ENCODE assay signal across 15 cellular contexts in genomic region chr20:50129662-50130345, GRCh38. TPM values are rescaled to one million over a fixed set of nuclear protein-coding genes. Genes with fewer than 3 reads are reported as not detected.
A peak's percentile ranks its signal among the peaks of the same experiment; 100 is the strongest.
DNase-seq lines count a peak whose midpoint lies in the region; ATAC-seq and TF ChIP-seq lines count a peak whose summit lies in the region.
"Had no signal": no experiment of that assay in that cellular context is flagged by ENCODE, and none has a peak within 500 bp of the region (broad histone marks: within the 10 kb centered on the region; RNA-seq: fewer than 3 reads in every experiment).

No MANE protein-coding gene starts in this region.

- no peaks in the 10 kb centered on the region for H3K36me3 ChIP-seq in neural progenitor cell

- peak; percentile 40 for DNase-seq in AG20443 (ENCODE audit: low spot score)
- peak; percentile 46 for DNase-seq in HEK293T (ENCODE audit: extremely low spot score)
- DNase-seq in neural progenitor cell (ENCODE audit: low spot score) = no peak
- no peak for DNase-seq in KG1 (lab: John Stamatoyannopoulos, UW)
- no peak for DNase-seq in SW480 (ENCODE audit: low spot score)
- DNase-seq in activated CD4-positive, CD25-positive, alpha-beta regulatory T cell treated with anti-CD3 and anti-CD28 coated beads, Interleukin-2, amount 50 U/mL, for 72 hours = no peak
- DNase-seq in DMS153 treated with DMSO at 0.1 percent for 48 hours (lab: John Stamatoyannopoulos, UW; ENCODE audit: unreplicated experiment) = no peak
- DNase-seq: activated CD4-positive, alpha-beta memory T cell treated with anti-CD3 and anti-CD28 coated beads, Interleukin-2, amount 10 ng/mL, durations not matched to agents 7 days and 5 days; CD4-positive, alpha-beta T cell; foreskin melanocyte; NCI-H187 treated with DMSO at 0.1 percent for 48 hours had no signal

- H4K20me1 ChIP-seq in neural progenitor cell (ENCODE audit: low read depth) = no peaks in the 10 kb centered on the region

- H3K4me2 ChIP-seq in neural progenitor cell = no peak overlapping the region

- POLR2A ChIA-PET in HEK293T (lab: Yijun Ruan, JAX) = interaction anchor here (2.0 kb wide), 1 partner anchor 23 kb away, joined by 11 read pairs; the partner anchor contains the start of gene PEDS1

- H3K4me3 ChIP-seq in neural progenitor cell = no peak overlapping the region
- H3K4me3 ChIP-seq: HAP-1 had no signal

- H3F3A ChIP-seq in neural progenitor cell (ENCODE audit: low read depth) = no peaks in the 10 kb centered on the region

- no peaks in the 10 kb centered on the region for H3K27me3 Mint-ChIP-seq in activated T-helper 17 cell treated with anti-CD3 and anti-CD28 coated beads, Interleukin-2, amount 50 U/mL, for 72 hours
- no peaks in the 10 kb centered on the region for H3K27me3 Mint-ChIP-seq in neural progenitor cell (ENCODE audit: insufficient read depth, low read depth)
- H3K27me3 Mint-ChIP-seq: activated CD4-positive, alpha-beta memory T cell treated with anti-CD3 and anti-CD28 coated beads, Interleukin-2, amount 10 ng/mL, durations not matched to agents 7 days and 5 days; CD4-positive, alpha-beta T cell; dendritic cell treated with granulocyte-macrophage colony-stimulating factor and Interleukin-4, amounts not matched to agents 40 ng/mL and 50 ng/mL, for 4 days had no signal

- no peak overlapping the region for H3K9ac ChIP-seq in neural progenitor cell

- ATAC-seq in activated T-helper 17 cell treated with anti-CD3 and anti-CD28 coated beads, Interleukin-2, amount 50 U/mL, for 72 hours (replicated peaks) = peak; percentile 51

- no peak for TF ChIP-seq CTCF in neural progenitor cell (IDR thresholded peaks at IDR 0.05)

- no peaks in the 10 kb centered on the region for H3K79me2 ChIP-seq in neural progenitor cell (ENCODE audit: low read depth)

- peak overlapping the region; percentile 82 for H3K27ac Mint-ChIP-seq in activated T-helper 17 cell treated with anti-CD3 and anti-CD28 coated beads, Interleukin-2, amount 50 U/mL, for 72 hours
- peak overlapping the region; percentile 8 for H3K27ac Mint-ChIP-seq in neural progenitor cell
- H3K27ac Mint-ChIP-seq: activated CD4-positive, alpha-beta memory T cell treated with anti-CD3 and anti-CD28 coated beads, Interleukin-2, amount 10 ng/mL, durations not matched to agents 7 days and 5 days; CD4-positive, alpha-beta T cell; T-helper 1 cell treated with Interleukin-12 subunit alpha and Interleukin-12 subunit beta and Interleukin-4 antibody, amounts not matched to agents 30 μg/mL and 1 μg/mL, for 36 hours had no signal

- H3K4me3 Mint-ChIP-seq in activated T-helper 17 cell treated with anti-CD3 and anti-CD28 coated beads, Interleukin-2, amount 50 U/mL, for 72 hours = no peak overlapping the region
- no peak overlapping the region for H3K4me3 Mint-ChIP-seq in neural progenitor cell
- H3K4me3 Mint-ChIP-seq: activated CD4-positive, alpha-beta memory T cell treated with anti-CD3 and anti-CD28 coated beads, Interleukin-2, amount 10 ng/mL, durations not matched to agents 7 days and 5 days; CD4-positive, alpha-beta T cell; dendritic cell treated with granulocyte-macrophage colony-stimulating factor and Interleukin-4, amounts not matched to agents 40 ng/mL and 50 ng/mL, for 4 days; T-helper 1 cell treated with Interleukin-12 subunit alpha and Interleukin-12 subunit beta and Interleukin-4 antibody, amounts not matched to agents 30 μg/mL and 1 μg/mL, for 36 hours had no signal

- no peak overlapping the region for H3K27ac ChIP-seq in neural progenitor cell

- no peaks in the 10 kb centered on the region for H3K4me1 ChIP-seq in neural progenitor cell
- H3K4me1 ChIP-seq: HAP-1 had no signal

- CTCF ChIA-PET in HEK293T (lab: Yijun Ruan, JAX) = no interaction called here

- no peaks in the 10 kb centered on the region for H3K9me3 ChIP-seq in neural progenitor cell (ENCODE audit: low read depth)
- H3K9me3 ChIP-seq: HAP-1 had no signal

- H2AFZ ChIP-seq in neural progenitor cell (replicated peaks) = no peak overlapping the region

- no peaks in the 10 kb centered on the region for H3K9me3 Mint-ChIP-seq in activated T-helper 17 cell treated with anti-CD3 and anti-CD28 coated beads, Interleukin-2, amount 50 U/mL, for 72 hours
- H3K9me3 Mint-ChIP-seq in neural progenitor cell = no peaks in the 10 kb centered on the region
- H3K9me3 Mint-ChIP-seq: activated CD4-positive, alpha-beta memory T cell treated with anti-CD3 and anti-CD28 coated beads, Interleukin-2, amount 10 ng/mL, durations not matched to agents 7 days and 5 days; CD4-positive, alpha-beta T cell; dendritic cell treated with granulocyte-macrophage colony-stimulating factor and Interleukin-4, amounts not matched to agents 40 ng/mL and 50 ng/mL, for 4 days; T-helper 1 cell treated with Interleukin-12 subunit alpha and Interleukin-12 subunit beta and Interleukin-4 antibody, amounts not matched to agents 30 μg/mL and 1 μg/mL, for 36 hours had no signal

- H3K4me1 Mint-ChIP-seq in activated T-helper 17 cell treated with anti-CD3 and anti-CD28 coated beads, Interleukin-2, amount 50 U/mL, for 72 hours = peaks cover 5% of the 10 kb centered on the region
- H3K4me1 Mint-ChIP-seq in neural progenitor cell = no peaks in the 10 kb centered on the region

- peaks cover 89% of the 10 kb centered on the region for H3K36me3 Mint-ChIP-seq in activated T-helper 17 cell treated with anti-CD3 and anti-CD28 coated beads, Interleukin-2, amount 50 U/mL, for 72 hours (ENCODE audit: low read depth)
- H3K36me3 Mint-ChIP-seq in neural progenitor cell = peaks cover 24% of the 10 kb centered on the region

- H3K27me3 ChIP-seq in neural progenitor cell = no peaks in the 10 kb centered on the region

TF ChIP-seq in HEK293T, 16 proteins besides CTCF, POLR2A, EP300 and RAD21:
- TF ChIP-seq FOXM1 (IDR thresholded peaks at IDR 0.05; ENCODE audit: borderline replicate concordance) (no peak), HDGF (IDR thresholded peaks at IDR 0.05; ENCODE audit: borderline replicate concordance) (no peak), SUZ12 (IDR thresholded peaks at IDR 0.05) (no peak), ELF4 (IDR thresholded peaks at IDR 0.05) (no peak), CTBP1 (IDR thresholded peaks at IDR 0.05; ENCODE audit: borderline replicate concordance) (no peak), SP1 (IDR thresholded peaks at IDR 0.05) (no peak), NFRKB (IDR thresholded peaks at IDR 0.05) (no peak), ARNT (IDR thresholded peaks at IDR 0.05) (no peak), BHLHE40 (IDR thresholded peaks at IDR 0.05; ENCODE audit: borderline replicate concordance) (no peak), FOXK2 (IDR thresholded peaks at IDR 0.05) (no peak), ZNF384 (IDR thresholded peaks at IDR 0.05) (no peak), PKNOX1 (IDR thresholded peaks at IDR 0.05) (no peak), TARDBP (IDR thresholded peaks at IDR 0.05) (no peak), FOXA1 (IDR thresholded peaks at IDR 0.05) (no peak), L3MBTL2 (conservative IDR thresholded peaks at IDR 0.05) (no peak), LEF1 (IDR thresholded peaks at IDR 0.05; ENCODE audit: borderline replicate concordance) (no peak)

RNA-seq across cellular contexts. Expression of gene UBE2V1, which starts 16.9 kb away (rescaled TPM):
- total RNA-seq in activated T-helper 17 cell treated with anti-CD3 and anti-CD28 coated beads, Interleukin-2, amount 50 U/mL, for 72 hours = 100 to 1,000 TPM; 197 to 205 TPM
- 121 and 143 TPM in 2 replicates for total RNA-seq in neural progenitor cell (ENCODE audit: low replicate concordance)

RNA-seq across cellular contexts. Expression of gene PEDS1, which starts 23.7 kb away (rescaled TPM):
- 10 to 100 TPM; 13.1 to 22.0 TPM for total RNA-seq in activated T-helper 17 cell treated with anti-CD3 and anti-CD28 coated beads, Interleukin-2, amount 50 U/mL, for 72 hours
- total RNA-seq in neural progenitor cell (ENCODE audit: low replicate concordance) = 9.5 and 21.6 TPM in 2 replicates

Comparison
In these comparisons a context has a peak if more than half of its experiments do, and no peak if none do; other contexts are left out.
1. DNase-seq: peak in AG20443 (single experiment) and HEK293T (single experiment); none in neural progenitor cell (single experiment), KG1 (single experiment), SW480 (single experiment), activated CD4-positive, CD25-positive, alpha-beta regulatory T cell treated with anti-CD3 and anti-CD28 coated beads, Interleukin-2, amount 50 U/mL, for 72 hours (single experiment) and DMS153 treated with DMSO at 0.1 percent for 48 hours (single experiment).